In genomic region chr18:59267511-59268126, GRCh38 we compare ENCODE assay signal across 14 cellular contexts. TPM values are rescaled to one million over a fixed set of nuclear protein-coding genes. Genes with fewer than 3 reads are reported as not detected.
DNase-seq lines count a peak whose midpoint lies in the region; FAIRE-seq and TF ChIP-seq lines count a peak whose summit lies in the region.
"Had no signal": no experiment of that assay in that cellular context is flagged by ENCODE, and none has a peak within 500 bp of the region (broad histone marks: within the 10 kb centered on the region; RNA-seq: fewer than 3 reads in every experiment).

No MANE protein-coding gene starts in this region.

- H3K4me3 ChIP-seq in endothelial cell of umbilical vein (replicated peaks in 1 of 3; ENCODE audit: insufficient read depth in 1 of 3, low read depth in 1 of 3, low read length in 3 of 3) (no peak overlapping the region), neural progenitor cell (peak overlapping the region; percentile 35)
- H3K4me3 ChIP-seq: dorsolateral prefrontal cortex, heart right ventricle had no signal

- TF ChIP-seq CTCF in D721Med (IDR thresholded peaks at IDR 0.05; ENCODE audit: insufficient read depth, missing control alignments) (no peak), H9 (conservative IDR thresholded peaks at IDR 0.05) (no peak), endothelial cell of umbilical vein (IDR thresholded peaks at IDR 0.05; ENCODE audit: extremely low read depth in 1 of 2, insufficient read depth in 1 of 2, low read depth in 1 of 2, low read length in 2 of 2) (no peak), neural progenitor cell (IDR thresholded peaks at IDR 0.05) (no peak)

- intact Hi-C loops in endothelial cell of umbilical vein (cut with micrococcal nuclease) = no loop called here

- dilution Hi-C loops in endothelial cell of umbilical vein (cut with MboI; ENCODE audit: extremely low pct_ligation_motif_present, low sequenced_read_pairs) = no loop called here

- no peak overlapping the region for H2BK5ac ChIP-seq in H9 (ENCODE audit: insufficient read length, low read length)

- no peak overlapping the region for H4K91ac ChIP-seq in H9 (ENCODE audit: insufficient read length, low read depth, low read length)

- no peak overlapping the region for H3K4ac ChIP-seq in H9 (ENCODE audit: low read depth, low read length)

- H3K27ac Mint-ChIP-seq in H9 (no peak overlapping the region), neural progenitor cell (no peak overlapping the region)
- H3K27ac Mint-ChIP-seq: activated naive CD4-positive, alpha-beta T cell treated with anti-CD3 and anti-CD28 coated beads, Interleukin-2, amount 50 U/mL, for 72 hours had no signal

- FAIRE-seq in D721Med (lab: Jason Lieb, UNC) = no peak
- FAIRE-seq in endothelial cell of umbilical vein (lab: Jason Lieb, UNC) = no peak

- no peak overlapping the region for H3K56ac ChIP-seq in H9 (ENCODE audit: insufficient read length, low read depth, low read length)

- H2BK20ac ChIP-seq in H9 (ENCODE audit: low read depth, low read length, poor library complexity, severe bottlenecking) = no peak overlapping the region

- H3K27me3 Mint-ChIP-seq in H9 (ENCODE audit: low read depth) (peaks cover 98% of the 10 kb centered on the region), neural progenitor cell (ENCODE audit: insufficient read depth, low read depth) (peaks cover 90% of the 10 kb centered on the region)

- no CpG with 5 or more reads among the region's 40 CpGs for WGBS in H9 (ENCODE audit: extremely low coverage, insufficient read length, low lambda C conversion rate)

- H3K36me3 Mint-ChIP-seq in H9 (ENCODE audit: insufficient read depth in 1 of 3, low read depth in 3 of 3) (no peaks in the 10 kb centered on the region; a peak in 1 of 7 replicates), neural progenitor cell (no peaks in the 10 kb centered on the region)

- H3K36me3 ChIP-seq in endothelial cell of umbilical vein (ENCODE audit: control insufficient read depth in 2 of 2, extremely low read depth in 1 of 2, insufficient read depth in 2 of 2, low read length in 2 of 2) = no peaks in the 10 kb centered on the region
- peaks cover 25% of the 10 kb centered on the region for H3K36me3 ChIP-seq in neural progenitor cell
- H3K36me3 ChIP-seq: heart right ventricle had no signal

- H2BK15ac ChIP-seq in H9 (ENCODE audit: low read depth, low read length) = no peak overlapping the region

- H3K4me1 Mint-ChIP-seq in H9 = peaks cover 25 to 37% of the 10 kb centered on the region in 2 experiments
- peaks cover 17% of the 10 kb centered on the region for H3K4me1 Mint-ChIP-seq in neural progenitor cell

- H3K9me3 Mint-ChIP-seq in H9 (no peaks in the 10 kb centered on the region; a peak in 1 of 5 replicates), neural progenitor cell (peaks cover 3% of the 10 kb centered on the region)
- H3K9me3 Mint-ChIP-seq: activated naive CD4-positive, alpha-beta T cell treated with anti-CD3 and anti-CD28 coated beads, Interleukin-2, amount 50 U/mL, for 72 hours had no signal

- H3F3A ChIP-seq in neural progenitor cell (ENCODE audit: low read depth) = peaks cover 80% of the 10 kb centered on the region

- no peak overlapping the region for H2BK120ac ChIP-seq in H9 (ENCODE audit: low read depth, low read length, poor library complexity, severe bottlenecking)

- H3K23me2 ChIP-seq in H9 (ENCODE audit: insufficient read length, low read depth, low read length, poor library complexity, severe bottlenecking) = peaks cover 14% of the 10 kb centered on the region

- no peak overlapping the region for H3T11ph ChIP-seq in H9 (ENCODE audit: low read length)

- no peak overlapping the region for H3K18ac ChIP-seq in H9 (ENCODE audit: insufficient read length, low read depth, low read length)

- peak overlapping the region; percentile 56 to 71 for H3K4me3 Mint-ChIP-seq in H9
- H3K4me3 Mint-ChIP-seq in neural progenitor cell = peak overlapping the region; percentile 76

- H3K9ac ChIP-seq in H9 (ENCODE audit: extremely low read depth, insufficient read length, low read length) (no peak overlapping the region), endothelial cell of umbilical vein (replicated peaks; ENCODE audit: extremely low read depth, insufficient read depth, low read length) (no peak overlapping the region), neural progenitor cell (no peak overlapping the region)

- H3K9me3 ChIP-seq in H9 (ENCODE audit: control insufficient read depth, low read depth, low read length) (no peaks in the 10 kb centered on the region), endothelial cell of umbilical vein (replicated peaks; ENCODE audit: control insufficient read depth, insufficient read depth, low read length) (no peaks in the 10 kb centered on the region), neural progenitor cell (ENCODE audit: low read depth) (no peaks in the 10 kb centered on the region)
- H3K9me3 ChIP-seq: heart right ventricle had no signal

- POLR2A ChIA-PET in endothelial cell of umbilical vein (lab: Charles Lee) = no interaction called here

- no peak overlapping the region for H4K5ac ChIP-seq in H9 (ENCODE audit: insufficient read length, low read depth, low read length)

- no peaks in the 10 kb centered on the region for H3K9me1 ChIP-seq in endothelial cell of umbilical vein (replicated peaks; ENCODE audit: control insufficient read depth, extremely low read depth, insufficient read depth, low read length)

- H3K27me3 ChIP-seq in H9 (ENCODE audit: insufficient read depth, low read length) (peaks cover 93% of the 10 kb centered on the region), endothelial cell of umbilical vein (ENCODE audit: control insufficient read depth in 2 of 2, insufficient read depth in 2 of 2, low read length in 2 of 2) (peaks cover 90 to 95% of the 10 kb centered on the region in 2 experiments), neural progenitor cell (peaks cover 99% of the 10 kb centered on the region)

- H3K4me2 ChIP-seq in H9 (ENCODE audit: insufficient read depth, insufficient read length, low read length) = peak overlapping the region; percentile 41
- H3K4me2 ChIP-seq in endothelial cell of umbilical vein (ENCODE audit: insufficient read depth, low read length) = no peak overlapping the region
- peak overlapping the region; percentile 70 for H3K4me2 ChIP-seq in neural progenitor cell

- H2BK12ac ChIP-seq in H9 (ENCODE audit: insufficient read length, low read depth, low read length) = no peak overlapping the region

- H2AK5ac ChIP-seq in H9 (ENCODE audit: insufficient read length, low read length) = no peak overlapping the region

- no peak overlapping the region for H3K23ac ChIP-seq in H9 (ENCODE audit: insufficient read length, low read depth, low read length)

- peaks cover 4% of the 10 kb centered on the region; the same call in 1 of the 2 replicates for H3K4me1 ChIP-seq in H9 (ENCODE audit: insufficient read depth, low read length)
- no peaks in the 10 kb centered on the region for H3K4me1 ChIP-seq in endothelial cell of umbilical vein (ENCODE audit: control insufficient read depth, extremely low read depth, insufficient read depth, low read length)
- H3K4me1 ChIP-seq in neural progenitor cell = peaks cover 51% of the 10 kb centered on the region

- H4K8ac ChIP-seq in H9 (replicated peaks; ENCODE audit: insufficient read length, low read depth, low read length) = no peak overlapping the region

- H3K27ac ChIP-seq in H9 (ENCODE audit: insufficient read length, low read depth, low read length) = no peak overlapping the region
- H3K27ac ChIP-seq in endothelial cell of umbilical vein (ENCODE audit: insufficient read depth, low read depth, low read length) = no peak overlapping the region
- H3K27ac ChIP-seq in neural progenitor cell = no peak overlapping the region
- H3K27ac ChIP-seq: dorsolateral prefrontal cortex, heart right ventricle had no signal

- H2AFZ ChIP-seq in H9 (ENCODE audit: low read length) (no peak overlapping the region), endothelial cell of umbilical vein (ENCODE audit: low read depth, low read length) (no peak overlapping the region), neural progenitor cell (replicated peaks) (no peak overlapping the region)

- no peak overlapping the region for H3K14ac ChIP-seq in H9 (ENCODE audit: insufficient read depth, low read length)

- H4K20me1 ChIP-seq in H9 (ENCODE audit: control insufficient read depth, insufficient read depth, insufficient read length) (no peaks in the 10 kb centered on the region), endothelial cell of umbilical vein (replicated peaks; ENCODE audit: control insufficient read depth, extremely low read depth, insufficient read depth, low read length) (no peaks in the 10 kb centered on the region), neural progenitor cell (ENCODE audit: low read depth) (peaks cover 78% of the 10 kb centered on the region)

- CTCF ChIA-PET in endothelial cell of umbilical vein (lab: Charles Lee) = interaction anchor here (1.3 to 3.5 kb wide), 2 partner anchors 18 to 135 kb away, joined by 4 to 22 read pairs; no protein-coding TSS in a partner anchor

- no peaks in the 10 kb centered on the region for H3K79me2 ChIP-seq in H9 (ENCODE audit: insufficient read depth, low read length)
- no peaks in the 10 kb centered on the region for H3K79me2 ChIP-seq in endothelial cell of umbilical vein (ENCODE audit: control insufficient read depth, insufficient read depth, low read length)
- peaks cover 34% of the 10 kb centered on the region for H3K79me2 ChIP-seq in neural progenitor cell (ENCODE audit: low read depth)

- TF ChIP-seq POLR2A in endothelial cell of umbilical vein (IDR thresholded peaks at IDR 0.05; ENCODE audit: low read depth, low read length) = no peak

- no TSS peak for BruUV-seq in endothelial cell of umbilical vein (replicated peaks; lab: Mats Ljungman, UMichigan)

- no peaks in the 10 kb centered on the region for H3K79me1 ChIP-seq in H9 (ENCODE audit: insufficient read depth, low read depth, low read length, poor library complexity, severe bottlenecking)

- DNase-seq in D721Med (ENCODE audit: insufficient read length, low spot score) (peak; percentile 55), H9 (peak; percentile 58), endothelial cell of umbilical vein (ENCODE audit: low read depth, low spot score) (no peak), neural progenitor cell (ENCODE audit: low spot score) (peak; percentile 59), SHP77 (lab: John Stamatoyannopoulos, UW) (no peak)
- no peak for DNase-seq in activated effector memory CD4-positive, alpha-beta T cell treated with Interleukin-2 at 50 U/mL for 16 hours
- DNase-seq in stimulated activated naive CD4-positive, alpha-beta T cell treated with Interleukin-2 at 50 U/mL for 16 hours (lab: John Stamatoyannopoulos, UW) = no peak
- DNase-seq: dorsolateral prefrontal cortex, heart right ventricle, IMR-90 had no signal

RNA-seq across cellular contexts. Expression of gene RAX, which starts 5.6 kb away (rescaled TPM):
- total RNA-seq in H9 (2021) (0.37 TPM in 1 of 2 replicates, not detected in the other), endothelial cell of umbilical vein (not detected in 2 replicates), neural progenitor cell (ENCODE audit: low replicate concordance) (20.7 and 78.1 TPM in 2 replicates)
- polyA plus RNA-seq in endothelial cell of umbilical vein = not detected in 2 replicates
- polyA plus RNA-seq in endothelial cell of umbilical vein (2011; cell fraction: cytosol; rRNA removed) = not detected in 2 replicates
- not detected in 2 replicates for polyA plus RNA-seq in endothelial cell of umbilical vein (2011; cell fraction: nucleus; rRNA removed)
- not detected in 2 replicates for polyA plus RNA-seq in endothelial cell of umbilical vein (2012)
- polyA minus RNA-seq in endothelial cell of umbilical vein = not detected in 2 replicates
- not detected for polyA minus RNA-seq in endothelial cell of umbilical vein (2011; cell fraction: cytosol; rRNA and poly(A)+ RNA removed)
- not detected in 2 replicates for polyA minus RNA-seq in endothelial cell of umbilical vein (2011; cell fraction: nucleus; rRNA and poly(A)+ RNA removed)
- total RNA-seq: heart right ventricle, IMR-90, mononuclear cell, Right ventricle myocardium inferior, skeletal muscle tissue had no signal
- polyA plus RNA-seq: heart right ventricle, IMR-90 had no signal

RNA-seq across cellular contexts. Expression of gene GRP, which starts 47.7 kb away (rescaled TPM):
- total RNA-seq in H9 (2021) = not detected in 2 replicates
- not detected in 2 replicates for total RNA-seq in endothelial cell of umbilical vein
- not detected in 2 replicates for polyA plus RNA-seq in endothelial cell of umbilical vein
- not detected in 2 replicates for polyA plus RNA-seq in endothelial cell of umbilical vein (2011; cell fraction: cytosol; rRNA removed)
- polyA plus RNA-seq in endothelial cell of umbilical vein (2011; cell fraction: nucleus; rRNA removed) = not detected in 2 replicates
- polyA plus RNA-seq in endothelial cell of umbilical vein (2012) = not detected in 2 replicates
- not detected in 2 replicates for polyA minus RNA-seq in endothelial cell of umbilical vein
- not detected for polyA minus RNA-seq in endothelial cell of umbilical vein (2011; cell fraction: cytosol; rRNA and poly(A)+ RNA removed)
- polyA minus RNA-seq in endothelial cell of umbilical vein (2011; cell fraction: nucleus; rRNA and poly(A)+ RNA removed) = not detected in 2 replicates
- 2.1 TPM in 1 of 2 replicates, not detected in the other for total RNA-seq in neural progenitor cell (ENCODE audit: low replicate concordance)
- total RNA-seq: activated naive CD4-positive, alpha-beta T cell treated with anti-CD3 and anti-CD28 coated beads, Interleukin-2, amount 50 U/mL, for 72 hours; heart right ventricle; IMR-90; Right ventricle myocardium inferior; skeletal muscle tissue had no signal
- polyA plus RNA-seq: heart right ventricle, IMR-90 had no signal

RNA-seq across cellular contexts. Expression of gene CPLX4, which starts 50.8 kb away (rescaled TPM):
- total RNA-seq in H9 (2021) (not detected in 2 replicates), endothelial cell of umbilical vein (not detected in 2 replicates), neural progenitor cell (ENCODE audit: low replicate concordance) (0.12 and 2.2 TPM in 2 replicates)
- not detected in 2 replicates for polyA plus RNA-seq in endothelial cell of umbilical vein
- polyA plus RNA-seq in endothelial cell of umbilical vein (2011; cell fraction: cytosol; rRNA removed) = not detected in 2 replicates
- polyA plus RNA-seq in endothelial cell of umbilical vein (2011; cell fraction: nucleus; rRNA removed) = not detected in 2 replicates
- not detected in 2 replicates for polyA plus RNA-seq in endothelial cell of umbilical vein (2012)
- polyA minus RNA-seq in endothelial cell of umbilical vein = not detected in 2 replicates
- not detected for polyA minus RNA-seq in endothelial cell of umbilical vein (2011; cell fraction: cytosol; rRNA and poly(A)+ RNA removed)
- polyA minus RNA-seq in endothelial cell of umbilical vein (2011; cell fraction: nucleus; rRNA and poly(A)+ RNA removed) = not detected in 2 replicates
- total RNA-seq: activated naive CD4-positive, alpha-beta T cell treated with anti-CD3 and anti-CD28 coated beads, Interleukin-2, amount 50 U/mL, for 72 hours; dorsolateral prefrontal cortex; IMR-90; Right ventricle myocardium inferior; skeletal muscle tissue had no signal
- polyA plus RNA-seq: heart right ventricle, IMR-90 had no signal

Comparison
In these comparisons a context has a peak if more than half of its experiments do, and no peak if none do; other contexts are left out.
1. DNase-seq: peak in D721Med (single experiment), H9 (single experiment) and neural progenitor cell (single experiment); none in endothelial cell of umbilical vein (single experiment), activated effector memory CD4-positive, alpha-beta T cell treated with Interleukin-2 at 50 U/mL for 16 hours (single experiment), SHP77 (0 of 2) and stimulated activated naive CD4-positive, alpha-beta T cell treated with Interleukin-2 at 50 U/mL for 16 hours (single experiment).
2. RNA of gene RAX, which starts 5.6 kb away (total RNA-seq): 20.7 to 78.1 TPM in neural progenitor cell; 0.37 TPM in H9 and not detected in endothelial cell of umbilical vein; every median in the first group is over 10 times any median in the second.